Comparison of ENCODE assay signal across 34 cellular contexts in genomic region chr16:55373489-55373832, GRCh38. TPM values are rescaled to one million over a fixed set of nuclear protein-coding genes. Genes with fewer than 3 reads are reported as not detected.
"Had no signal": no experiment of that assay in that cellular context is flagged by ENCODE, and none has a peak within 500 bp of the region (broad histone marks: within the 10 kb centered on the region; RNA-seq: fewer than 3 reads in every experiment).

No MANE protein-coding gene starts in this region.

- H3K9me3 Mint-ChIP-seq: activated T-cell treated with anti-CD3 and anti-CD28 coated beads, Interleukin-2, amount 50 U/mL, for 72 hours; natural killer cell; stimulated activated memory B cell treated with anti-CD40 and anti-IgM and Interleukin-4, amounts not matched to agents 10 μg/mL and 1 μg/mL and 100 μg/mL, for 72 hours; stimulated activated naive CD8-positive, alpha-beta T cell treated with anti-CD3 and anti-CD28 coated beads, Interleukin-15, amount 100 ng/mL, for 72 hours had no signal

- H3K27me3 ChIP-seq: thyroid gland had no signal

- H3K4me1 ChIP-seq: colonic mucosa, lower lobe of right lung, upper lobe of right lung had no signal

- H3K4me3 Mint-ChIP-seq: activated CD4-positive, alpha-beta T cell treated with anti-CD3 and anti-CD28 coated beads for 36 hours; activated CD8-positive, alpha-beta memory T cell treated with anti-CD3 and anti-CD28 coated beads, Interleukin-2, amount 10 ng/mL, durations not matched to agents 7 days and 5 days; activated CD8-positive, alpha-beta T cell treated with anti-CD3 and anti-CD28 coated beads, Interleukin-2, amount 10 ng/mL, durations not matched to agents 7 days and 5 days; activated naive CD8-positive, alpha-beta T cell; activated T-cell treated with anti-CD3 and anti-CD28 coated beads, Interleukin-2, amount 50 U/mL, for 72 hours; immature natural killer cell; natural killer cell; stimulated activated memory B cell treated with anti-CD40 and anti-IgM and Interleukin-4, amounts not matched to agents 10 μg/mL and 1 μg/mL and 100 μg/mL, for 72 hours; stimulated activated naive CD8-positive, alpha-beta T cell treated with anti-CD3 and anti-CD28 coated beads, Interleukin-15, amount 100 ng/mL, for 72 hours had no signal

- DNase-seq: activated CD4-positive, alpha-beta T cell treated with anti-CD3 and anti-CD28 coated beads for 36 hours; activated CD4-positive, CD25-positive, alpha-beta regulatory T cell; activated CD8-positive, alpha-beta memory T cell treated with anti-CD3 and anti-CD28 coated beads, Interleukin-2, amount 10 ng/mL, durations not matched to agents 7 days and 5 days; activated CD8-positive, alpha-beta T cell treated with anti-CD3 and anti-CD28 coated beads, Interleukin-2, amount 10 ng/mL, durations not matched to agents 7 days and 5 days; activated naive CD4-positive, alpha-beta T cell treated with Interleukin-2 at 50 U/mL for 16 hours; activated T-cell treated with anti-CD3 and anti-CD28 coated beads for 4 hours; activated T-cell treated with anti-CD3 and anti-CD28 coated beads, Interleukin-2, amount 50 U/mL, for 72 hours; anterior cingulate cortex; cerebellar nuclear complex; colonic mucosa; effector memory CD4-positive, alpha-beta T cell; hypothalamus; immature natural killer cell; kidney; lower lobe of right lung; mesenchymal stem cell; natural killer cell; posterior cingulate gyrus; sigmoid colon; stimulated activated CD4-positive, alpha-beta T cell treated with anti-CD3 and anti-CD28 coated beads, Interleukin-1b, Interleukin-23, amount 100 ng/mL, for 48 hours; stimulated activated CD4-positive, alpha-beta T cell treated with anti-CD3 and anti-CD28 coated beads, Interleukin-4, amount 100 ng/mL, for 4 hours; stimulated activated CD8-positive, alpha-beta memory T cell treated with anti-CD3 and anti-CD28 coated beads, Interleukin-4, amount 100 ng/mL, for 48 hours; stimulated activated naive CD8-positive, alpha-beta T cell treated with anti-CD3 and anti-CD28 coated beads, Interleukin-15, amount 100 ng/mL, for 72 hours; T-helper 2 cell; thyroid gland; upper lobe of right lung had no signal

- H3K4me3 ChIP-seq: colonic mucosa, dorsolateral prefrontal cortex, gastroesophageal sphincter, lower lobe of right lung, sigmoid colon, smooth muscle cell, thyroid gland, upper lobe of right lung had no signal

- H3K27ac Mint-ChIP-seq: activated CD4-positive, alpha-beta T cell treated with anti-CD3 and anti-CD28 coated beads for 36 hours; activated CD8-positive, alpha-beta memory T cell treated with anti-CD3 and anti-CD28 coated beads, Interleukin-2, amount 10 ng/mL, durations not matched to agents 7 days and 5 days; activated CD8-positive, alpha-beta T cell treated with anti-CD3 and anti-CD28 coated beads, Interleukin-2, amount 10 ng/mL, durations not matched to agents 7 days and 5 days; activated naive CD8-positive, alpha-beta T cell; activated T-cell treated with anti-CD3 and anti-CD28 coated beads, Interleukin-2, amount 50 U/mL, for 72 hours; immature natural killer cell; natural killer cell; stimulated activated memory B cell treated with anti-CD40 and anti-IgM and Interleukin-4, amounts not matched to agents 10 μg/mL and 1 μg/mL and 100 μg/mL, for 72 hours; stimulated activated naive CD8-positive, alpha-beta T cell treated with anti-CD3 and anti-CD28 coated beads, Interleukin-15, amount 100 ng/mL, for 72 hours had no signal

- H3K36me3 Mint-ChIP-seq: activated CD8-positive, alpha-beta memory T cell treated with anti-CD3 and anti-CD28 coated beads, Interleukin-2, amount 10 ng/mL, durations not matched to agents 7 days and 5 days; activated naive CD8-positive, alpha-beta T cell; immature natural killer cell; natural killer cell; stimulated activated memory B cell treated with anti-CD40 and anti-IgM and Interleukin-4, amounts not matched to agents 10 μg/mL and 1 μg/mL and 100 μg/mL, for 72 hours had no signal

- ATAC-seq: activated CD4-positive, alpha-beta T cell treated with anti-CD3 and anti-CD28 coated beads for 36 hours; activated CD8-positive, alpha-beta memory T cell treated with anti-CD3 and anti-CD28 coated beads, Interleukin-2, amount 10 ng/mL, durations not matched to agents 7 days and 5 days; activated CD8-positive, alpha-beta T cell treated with anti-CD3 and anti-CD28 coated beads, Interleukin-2, amount 10 ng/mL, durations not matched to agents 7 days and 5 days; activated T-cell treated with anti-CD3 and anti-CD28 coated beads, Interleukin-2, amount 50 U/mL, for 72 hours; gastroesophageal sphincter; lower lobe of right lung; natural killer cell; stimulated activated memory B cell treated with anti-CD40 and anti-IgM and Interleukin-4, amounts not matched to agents 10 μg/mL and 1 μg/mL and 100 μg/mL, for 72 hours; stimulated activated naive CD8-positive, alpha-beta T cell treated with anti-CD3 and anti-CD28 coated beads, Interleukin-15, amount 100 ng/mL, for 72 hours; upper lobe of right lung had no signal

- H3K4me1 Mint-ChIP-seq: activated CD8-positive, alpha-beta memory T cell treated with anti-CD3 and anti-CD28 coated beads, Interleukin-2, amount 10 ng/mL, durations not matched to agents 7 days and 5 days; immature natural killer cell; natural killer cell had no signal

- H3K27ac ChIP-seq: colonic mucosa, dorsolateral prefrontal cortex, gastroesophageal sphincter, lower lobe of right lung, sigmoid colon, thyroid gland, upper lobe of right lung had no signal

- H3K9me3 ChIP-seq: colonic mucosa, gastroesophageal sphincter, lower lobe of right lung, sigmoid colon, thyroid gland, upper lobe of right lung had no signal

- H3K36me3 ChIP-seq: colonic mucosa, gastroesophageal sphincter, lower lobe of right lung, sigmoid colon, thyroid gland, upper lobe of right lung had no signal

RNA-seq across cellular contexts. Expression of gene IRX6, which starts 49.5 kb away (rescaled TPM):
- total RNA-seq: activated CD4-positive, alpha-beta T cell treated with anti-CD3 and anti-CD28 coated beads for 36 hours; activated CD8-positive, alpha-beta memory T cell treated with anti-CD3 and anti-CD28 coated beads, Interleukin-2, amount 10 ng/mL, durations not matched to agents 7 days and 5 days; activated CD8-positive, alpha-beta T cell treated with anti-CD3 and anti-CD28 coated beads, Interleukin-2, amount 10 ng/mL, durations not matched to agents 7 days and 5 days; activated T-cell treated with anti-CD3 and anti-CD28 coated beads, Interleukin-2, amount 50 U/mL, for 72 hours; colonic mucosa; endothelial cell of umbilical vein; fibroblast of lung; fibroblast of villous mesenchyme; natural killer cell; smooth muscle cell had no signal
- polyA plus RNA-seq: endothelial cell of umbilical vein, fibroblast of lung, immature natural killer cell, smooth muscle cell had no signal
